ENCODE assay signal across 11 cellular contexts in the genomic region with DNA sequence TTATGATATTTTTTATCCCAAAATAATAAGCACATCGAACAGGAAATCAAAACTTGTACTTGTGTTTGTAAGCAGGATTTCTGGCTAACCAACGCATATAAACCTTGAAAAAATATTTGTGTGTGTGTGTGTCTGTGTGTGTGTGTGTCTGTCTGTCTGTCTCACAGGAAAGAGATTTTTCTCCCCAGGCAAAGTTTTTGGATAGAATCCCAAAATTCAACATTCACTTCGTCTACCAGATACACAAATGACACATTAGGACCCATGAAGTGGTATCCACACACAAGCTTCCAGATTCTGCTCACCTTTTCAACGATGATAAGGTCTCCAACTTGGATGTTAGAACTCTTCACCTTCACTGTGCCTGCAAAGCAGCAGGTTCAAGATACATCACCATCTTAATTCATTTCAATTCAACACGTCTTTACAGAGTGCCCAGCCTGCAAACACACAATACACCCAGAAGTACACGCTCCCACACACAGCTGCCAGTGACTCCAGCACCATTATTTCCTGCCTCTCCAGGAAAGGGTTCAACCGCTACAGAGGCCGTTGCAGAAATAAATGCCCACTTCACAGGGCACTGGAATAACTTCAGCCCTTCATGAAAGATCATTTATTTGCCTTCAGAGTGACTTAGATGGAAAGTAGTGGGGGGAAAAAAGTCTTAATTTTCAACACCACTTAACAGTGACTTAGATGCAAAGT.
A peak's percentile ranks its signal among the peaks of the same experiment; 100 is the strongest.
DNase-seq lines count a peak whose midpoint lies in the region; ATAC-seq and TF ChIP-seq lines count a peak whose summit lies in the region.
"Had no signal": no experiment of that assay in that cellular context is flagged by ENCODE, and none has a peak within 500 bp of the region (broad histone marks: within the 10 kb centered on the region; RNA-seq: fewer than 3 reads in every experiment).

No MANE protein-coding gene starts in this region.

- H3K9me3 ChIP-seq in SK-N-SH (no peaks in the 10 kb centered on the region), PC-3 (ENCODE audit: low read length) (no peaks in the 10 kb centered on the region), subcutaneous abdominal adipose tissue (ENCODE audit: control insufficient read depth in 5 of 5, low read length in 5 of 5) (no peaks in the 10 kb centered on the region)
- H3K9me3 ChIP-seq: spleen, upper lobe of left lung had no signal

- H3K27ac ChIP-seq in SK-N-SH (ENCODE audit: low read depth in 2 of 2, low read length in 1 of 2) (peak overlapping the region; percentile 69 to 94; a peak in 3 of 4 replicates), PC-3 (ENCODE audit: low read length) (peak overlapping the region; percentile 90), subcutaneous abdominal adipose tissue (ENCODE audit: low read depth, low read length) (peak overlapping the region; percentile 42)
- H3K27ac ChIP-seq: spleen, upper lobe of left lung had no signal

- TF ChIP-seq CTCF in SK-N-SH (IDR thresholded peaks at IDR 0.05), result no peak
- no peak for TF ChIP-seq CTCF in PC-3 (conservative IDR thresholded peaks at IDR 0.05; ENCODE audit: low read depth, low read length)
- no peak for TF ChIP-seq CTCF in fibroblast of mammary gland (conservative IDR thresholded peaks at IDR 0.05; ENCODE audit: control insufficient read depth, insufficient read depth, low read depth, low read length)
- TF ChIP-seq CTCF in activated CD8-positive, alpha-beta T cell treated with anti-CD3 and anti-CD28 coated beads for 36 hours (IDR thresholded peaks at IDR 0.05), result no peak

- H3K9me3 Mint-ChIP-seq in activated CD8-positive, alpha-beta T cell treated with anti-CD3 and anti-CD28 coated beads for 36 hours, result no peaks in the 10 kb centered on the region

- H3K27me3 Mint-ChIP-seq in activated CD8-positive, alpha-beta T cell treated with anti-CD3 and anti-CD28 coated beads for 36 hours, result peaks cover 14% of the 10 kb centered on the region

- POLR2A ChIA-PET in SK-N-SH (lab: Yijun Ruan, JAX) (interaction anchor here (0.9 kb wide), 1 partner anchor 19 kb away, joined by 3 read pairs; no protein-coding TSS in a partner anchor), PC-3 (lab: Charles Lee; ENCODE audit: unreplicated experiment) (interaction anchor here (0.5 to 2.2 kb wide), 8 partner anchors 11 to 288 kb away, joined by 3 to 19 read pairs (median 4); no protein-coding TSS in a partner anchor)
- POLR2A ChIA-PET in activated CD8-positive, alpha-beta T cell treated with anti-CD3 and anti-CD28 coated beads for 36 hours (lab: Charles Lee), result no interaction called here

- ATAC-seq in SK-N-SH treated with all-trans-retinoic acid at 6 μM for 48 hours, result no peak; the same call in 1 of the 3 replicates
- peak; percentile 8 for ATAC-seq in PC-3
- no peak for ATAC-seq in activated CD8-positive, alpha-beta T cell treated with anti-CD3 and anti-CD28 coated beads for 36 hours

- intact Hi-C loops in PC-3 (cut with micrococcal nuclease), result loop anchor here (2.0 kb wide), 2 partner anchors 56 to 70 kb away; no protein-coding TSS in a partner anchor
- intact Hi-C loops in activated CD8-positive, alpha-beta T cell treated with anti-CD3 and anti-CD28 coated beads for 36 hours (cut with micrococcal nuclease), result no loop called here

- H3K36me3 Mint-ChIP-seq in activated CD8-positive, alpha-beta T cell treated with anti-CD3 and anti-CD28 coated beads for 36 hours (ENCODE audit: low read depth), result no peaks in the 10 kb centered on the region

- H3K9ac ChIP-seq in SK-N-SH (peak overlapping the region; percentile 31; the same call in 1 of the 2 replicates), PC-3 (ENCODE audit: low read length) (peak overlapping the region; percentile 83), subcutaneous abdominal adipose tissue (ENCODE audit: low read length in 5 of 5) (peak overlapping the region in 1 of 5 donors; percentile 48)

- no peaks in the 10 kb centered on the region for H3K79me2 ChIP-seq in SK-N-SH (ENCODE audit: insufficient read depth)
- H3K79me2 ChIP-seq in PC-3 (ENCODE audit: low read length), result no peaks in the 10 kb centered on the region

- no peak for DNase-seq in SK-N-SH
- DNase-seq in PC-3, result peak; percentile 78
- peak; percentile 15 for DNase-seq in fibroblast of mammary gland (ENCODE audit: low read depth)
- no peak for DNase-seq in activated effector memory CD4-positive, alpha-beta T cell treated with Interleukin-2 at 50 U/mL for 16 hours
- no peak for DNase-seq in SHP77 treated with DMSO at 0.1 percent for 48 hours (lab: John Stamatoyannopoulos, UW)
- DNase-seq in activated CD8-positive, alpha-beta T cell treated with anti-CD3 and anti-CD28 coated beads for 36 hours, result no peak
- DNase-seq: activated CD8-positive, alpha-beta memory T cell treated with anti-CD3 and anti-CD28 coated beads, Interleukin-2, amount 50 U/mL, for 48 hours; spleen; upper lobe of left lung had no signal

- no peak overlapping the region for H3K27ac Mint-ChIP-seq in activated CD8-positive, alpha-beta T cell treated with anti-CD3 and anti-CD28 coated beads for 36 hours

- H4K20me1 ChIP-seq in SK-N-SH (ENCODE audit: insufficient read depth) (no peaks in the 10 kb centered on the region), PC-3 (ENCODE audit: low read length) (no peaks in the 10 kb centered on the region)

- H3K4me1 Mint-ChIP-seq in activated CD8-positive, alpha-beta T cell treated with anti-CD3 and anti-CD28 coated beads for 36 hours (ENCODE audit: low read depth), result peaks cover 19% of the 10 kb centered on the region

- H3K36me3 ChIP-seq in SK-N-SH (replicated peaks in 1 of 2; ENCODE audit: control insufficient read depth in 1 of 2, insufficient read depth in 2 of 2, low read length in 1 of 2), result no peaks in the 10 kb centered on the region
- no peaks in the 10 kb centered on the region for H3K36me3 ChIP-seq in PC-3 (ENCODE audit: low read depth, low read length)
- H3K36me3 ChIP-seq in subcutaneous abdominal adipose tissue (ENCODE audit: control insufficient read depth in 5 of 5, insufficient read depth in 5 of 5, low read length in 5 of 5), result peaks cover 3 to 20% (median 17%) of the 10 kb centered on the region in 5 donors
- H3K36me3 ChIP-seq: upper lobe of left lung had no signal

- H3K9me2 ChIP-seq in SK-N-SH (no peaks in the 10 kb centered on the region), PC-3 (replicated peaks; ENCODE audit: low read length) (no peaks in the 10 kb centered on the region)

- BruUV-seq in PC-3 (replicated peaks; lab: Mats Ljungman, UMichigan), result TSS peak; percentile 26

- peak in 1 of 2 experiments; percentile 23; a peak in 1 of 4 replicates for TF ChIP-seq EP300 in SK-N-SH (IDR thresholded peaks at IDR 0.05; ENCODE audit: borderline replicate concordance in 1 of 2, low read depth in 1 of 2, low read length in 1 of 2)

- H3K4me3 ChIP-seq in SK-N-SH (ENCODE audit: low read depth in 2 of 2, low read length in 1 of 2) (no peak overlapping the region), PC-3 (ENCODE audit: low read length) (peak overlapping the region; percentile 50; the same call in 1 of the 2 replicates), fibroblast of mammary gland (ENCODE audit: control insufficient read depth, low read depth, low read length) (no peak overlapping the region), subcutaneous abdominal adipose tissue (ENCODE audit: low read depth in 1 of 5, low read length in 5 of 5) (no peak overlapping the region)
- H3K4me3 ChIP-seq: spleen had no signal

- no peak for TF ChIP-seq RAD21 in SK-N-SH (IDR thresholded peaks at IDR 0.05; ENCODE audit: low read length)

- no peak overlapping the region for H3K4me3 Mint-ChIP-seq in activated CD8-positive, alpha-beta T cell treated with anti-CD3 and anti-CD28 coated beads for 36 hours

- peak overlapping the region; percentile 77 for H3K4me2 ChIP-seq in SK-N-SH
- H3K4me2 ChIP-seq in PC-3 (ENCODE audit: low read length), result peak overlapping the region; percentile 82

- H2AFZ ChIP-seq in SK-N-SH (ENCODE audit: low read depth) (peak overlapping the region; percentile 52; the same call in 1 of the 2 replicates), PC-3 (ENCODE audit: low read length) (no peak overlapping the region)

- H3K4me1 ChIP-seq in SK-N-SH (ENCODE audit: control insufficient read depth in 1 of 2, insufficient read depth in 2 of 2, low read depth in 1 of 2, low read length in 1 of 2) (peaks cover 20 to 22% of the 10 kb centered on the region in 2 experiments; a peak in 3 of 4 replicates), PC-3 (ENCODE audit: insufficient read depth, low read length) (peaks cover 44% of the 10 kb centered on the region), subcutaneous abdominal adipose tissue (ENCODE audit: control insufficient read depth in 5 of 5, insufficient read depth in 5 of 5, low read length in 5 of 5) (peaks cover 0 to 21% (median 17%) of the 10 kb centered on the region in 5 donors)

- WGBS in SK-N-SH (ENCODE audit: low lambda C conversion rate), result 58% methylated on average over 8 of the region's 8 CpGs

- no peaks in the 10 kb centered on the region for H3K27me3 ChIP-seq in SK-N-SH (ENCODE audit: insufficient read depth)
- H3K27me3 ChIP-seq in PC-3 (ENCODE audit: low read length), result no peaks in the 10 kb centered on the region
- H3K27me3 ChIP-seq in subcutaneous abdominal adipose tissue (ENCODE audit: control insufficient read depth in 5 of 5, insufficient read depth in 4 of 5, low read length in 5 of 5), result no peaks in the 10 kb centered on the region
- H3K27me3 ChIP-seq: upper lobe of left lung had no signal

- H3F3A ChIP-seq in SK-N-SH (replicated peaks; ENCODE audit: insufficient read depth) (no peaks in the 10 kb centered on the region), PC-3 (ENCODE audit: low read length, unreplicated experiment) (no peaks in the 10 kb centered on the region)

- CTCF ChIA-PET in SK-N-SH (lab: Yijun Ruan, JAX) (interaction anchor here (1.0 to 2.0 kb wide), 7 partner anchors 14 to 716 kb away, joined by 3 to 8 read pairs (median 5); no protein-coding TSS in a partner anchor), PC-3 (lab: Charles Lee) (interaction anchor here (0.7 to 1.1 kb wide), 3 partner anchors 31 to 74 kb away, joined by 3 to 4 read pairs (median 4); no protein-coding TSS in a partner anchor)
- CTCF ChIA-PET in activated CD8-positive, alpha-beta T cell treated with anti-CD3 and anti-CD28 coated beads for 36 hours (lab: Charles Lee), result interaction anchor here (1.4 to 1.9 kb wide), 2 partner anchors 102 to 103 kb away, joined by 4 to 5 read pairs; no protein-coding TSS in a partner anchor

TF ChIP-seq in SK-N-SH, 30 proteins besides CTCF, POLR2A, EP300 and RAD21 (continues in another document):
- TF ChIP-seq FOXM1 (IDR thresholded peaks at IDR 0.05; ENCODE audit: low read depth) (no peak), MEF2A (IDR thresholded peaks at IDR 0.05; ENCODE audit: borderline replicate concordance, low read depth) (no peak), RXRA (IDR thresholded peaks at IDR 0.05; ENCODE audit: borderline replicate concordance, low read depth) (no peak), SIN3A (IDR thresholded peaks at IDR 0.05; ENCODE audit: borderline replicate concordance, low read depth, low read length) (no peak)

TF ChIP-seq in SK-N-SH treated with all-trans-retinoic acid at 6 μM for 48 hours, 23 proteins besides CTCF, POLR2A, EP300 and RAD21:
- TF ChIP-seq ARNTL (CRISPR knock-in tag; IDR thresholded peaks at IDR 0.05; ENCODE audit: borderline replicate concordance, low read depth), result no peak

Comparison
In these comparisons a context has a peak if more than half of its experiments do, and no peak if none do; other contexts are left out.
1. DNase-seq: peak in PC-3 (single experiment) and fibroblast of mammary gland (single experiment); none in SK-N-SH (single experiment), activated effector memory CD4-positive, alpha-beta T cell treated with Interleukin-2 at 50 U/mL for 16 hours (single experiment), SHP77 treated with DMSO at 0.1 percent for 48 hours (single experiment) and activated CD8-positive, alpha-beta T cell treated with anti-CD3 and anti-CD28 coated beads for 36 hours (single experiment).
2. Peak in every context shown above with its lines, with median percentiles within 50 percentile points of each other: H3K27ac ChIP-seq.